Comparison of ENCODE assay signal across 9 cellular contexts in the genomic region with DNA sequence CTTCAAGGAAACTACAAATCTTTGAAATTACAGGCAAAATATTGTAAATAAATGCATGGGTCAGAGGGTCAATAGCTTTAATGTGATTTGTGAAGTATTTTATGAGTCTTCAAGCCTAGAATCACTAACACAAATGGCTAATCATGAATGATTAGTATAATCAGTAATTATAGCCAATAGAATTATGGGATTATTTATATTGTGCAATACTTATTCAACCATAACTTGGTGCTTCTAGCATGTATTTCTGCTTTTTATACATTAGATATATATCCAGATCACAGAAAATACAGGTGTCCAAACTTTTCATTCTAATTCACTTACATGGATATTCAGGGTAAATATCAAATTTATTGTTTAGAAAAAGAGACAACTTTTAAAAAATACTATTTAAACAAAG. TPM values are rescaled to one million over a fixed set of nuclear protein-coding genes. Genes with fewer than 3 reads are reported as not detected.
"Had no signal": no experiment of that assay in that cellular context is flagged by ENCODE, and none has a peak within 500 bp of the region (broad histone marks: within the 10 kb centered on the region; RNA-seq: fewer than 3 reads in every experiment).

No MANE protein-coding gene starts in this region.

- FAIRE-seq: G401.6, GM12878, GM12891, GM12892, GM18507, GM19239 had no signal

- DNase-seq: GDM1, GF-D8 had no signal

- H3K4me3 ChIP-seq: GM12878 had no signal

- ATAC-seq: GM12878 had no signal

RNA-seq across cellular contexts. Expression of gene HCN1, which starts 12.1 kb away (rescaled TPM):
- total RNA-seq: G401, GM12878 had no signal
- polyA plus RNA-seq: GM12878 had no signal
